In genomic region chr9:91200692-91201336, GRCh38 we compare ENCODE assay signal across 18 cellular contexts.
DNase-seq lines count a peak whose midpoint lies in the region; ATAC-seq and TF ChIP-seq lines count a peak whose summit lies in the region.
"Had no signal": no experiment of that assay in that cellular context is flagged by ENCODE, and none has a peak within 500 bp of the region (broad histone marks: within the 10 kb centered on the region; RNA-seq: fewer than 3 reads in every experiment).

No MANE protein-coding gene starts in this region.

- H3K36me3 ChIP-seq in osteoblast (ENCODE audit: insufficient read depth, low read length) (no peaks in the 10 kb centered on the region), tibial nerve (no peaks in the 10 kb centered on the region)

- no peak overlapping the region for H3K4me3 Mint-ChIP-seq in activated CD4-positive, alpha-beta T cell treated with anti-CD3 and anti-CD28 coated beads for 36 hours
- H3K4me3 Mint-ChIP-seq in Calu3 (ENCODE audit: low read depth, unreplicated experiment): no peak overlapping the region
- peak overlapping the region; percentile 3 for H3K4me3 Mint-ChIP-seq in activated T-helper 17 cell treated with anti-CD3 and anti-CD28 coated beads, Interleukin-2, amount 50 U/mL, for 72 hours
- H3K4me3 Mint-ChIP-seq: CD8-positive, alpha-beta T cell had no signal

- POLR2A ChIA-PET in activated CD4-positive, alpha-beta T cell treated with anti-CD3 and anti-CD28 coated beads for 36 hours (lab: Charles Lee): interaction anchor here (0.8 to 1.0 kb wide), 2 partner anchors 49 to 158 kb away, joined by 3 to 5 read pairs; no protein-coding TSS in a partner anchor

- peaks cover 67% of the 10 kb centered on the region for H3K4me1 Mint-ChIP-seq in activated CD4-positive, alpha-beta T cell treated with anti-CD3 and anti-CD28 coated beads for 36 hours
- H3K4me1 Mint-ChIP-seq in Calu3 (ENCODE audit: low read depth, unreplicated experiment): peaks cover 26% of the 10 kb centered on the region
- H3K4me1 Mint-ChIP-seq in activated T-helper 17 cell treated with anti-CD3 and anti-CD28 coated beads, Interleukin-2, amount 50 U/mL, for 72 hours: peaks cover 14% of the 10 kb centered on the region

- peaks cover 32% of the 10 kb centered on the region for H3K9me3 Mint-ChIP-seq in activated CD4-positive, alpha-beta T cell treated with anti-CD3 and anti-CD28 coated beads for 36 hours (ENCODE audit: low read depth)
- H3K9me3 Mint-ChIP-seq in Calu3 (ENCODE audit: low read depth, unreplicated experiment): peaks cover 10% of the 10 kb centered on the region
- H3K9me3 Mint-ChIP-seq in activated T-helper 17 cell treated with anti-CD3 and anti-CD28 coated beads, Interleukin-2, amount 50 U/mL, for 72 hours: peaks cover 23% of the 10 kb centered on the region

- H3K27me3 Mint-ChIP-seq in activated CD4-positive, alpha-beta T cell treated with anti-CD3 and anti-CD28 coated beads for 36 hours: no peaks in the 10 kb centered on the region
- H3K27me3 Mint-ChIP-seq in Calu3 (ENCODE audit: unreplicated experiment): no peaks in the 10 kb centered on the region
- H3K27me3 Mint-ChIP-seq in activated T-helper 17 cell treated with anti-CD3 and anti-CD28 coated beads, Interleukin-2, amount 50 U/mL, for 72 hours: no peaks in the 10 kb centered on the region

- H3K79me2 ChIP-seq in osteoblast (ENCODE audit: insufficient read depth, low read length): no peaks in the 10 kb centered on the region

- CTCF ChIA-PET in activated CD4-positive, alpha-beta T cell treated with anti-CD3 and anti-CD28 coated beads for 36 hours (lab: Charles Lee): interaction anchor here (1.6 to 2.9 kb wide), 2 partner anchors 49 to 70 kb away, joined by 5 to 10 read pairs; no protein-coding TSS in a partner anchor
- CTCF ChIA-PET in Calu3 (lab: Charles Lee): interaction anchor here (1.2 kb wide), 1 partner anchor 259 kb away, joined by 4 read pairs; no protein-coding TSS in a partner anchor

- ATAC-seq in activated CD4-positive, alpha-beta T cell treated with anti-CD3 and anti-CD28 coated beads for 36 hours: peak; percentile 28
- peak; percentile 60 for ATAC-seq in activated T-helper 17 cell treated with anti-CD3 and anti-CD28 coated beads, Interleukin-2, amount 50 U/mL, for 72 hours (replicated peaks)
- ATAC-seq: CD8-positive, alpha-beta T cell had no signal

- H3K36me3 Mint-ChIP-seq in activated CD4-positive, alpha-beta T cell treated with anti-CD3 and anti-CD28 coated beads for 36 hours (ENCODE audit: low read depth): peaks cover 57% of the 10 kb centered on the region
- H3K36me3 Mint-ChIP-seq in Calu3 (ENCODE audit: insufficient read depth, unreplicated experiment): peaks cover 10% of the 10 kb centered on the region
- no peaks in the 10 kb centered on the region for H3K36me3 Mint-ChIP-seq in activated T-helper 17 cell treated with anti-CD3 and anti-CD28 coated beads, Interleukin-2, amount 50 U/mL, for 72 hours (ENCODE audit: low read depth)

- no peaks in the 10 kb centered on the region for H3K27me3 ChIP-seq in osteoblast (ENCODE audit: insufficient read depth, low read length)
- no peaks in the 10 kb centered on the region for H3K27me3 ChIP-seq in tibial nerve

- H4K20me1 ChIP-seq in osteoblast (ENCODE audit: insufficient read depth, low read length): no peaks in the 10 kb centered on the region

- intact Hi-C loops in activated CD4-positive, alpha-beta T cell treated with anti-CD3 and anti-CD28 coated beads for 36 hours (cut with DNase I, micrococcal nuclease): no loop called here
- intact Hi-C loops in Calu3 (cut with micrococcal nuclease; ENCODE audit: unreplicated experiment): no loop called here

- WGBS in tibial nerve, 2 donors: 89 to 93% methylated on average over 2 of the region's 2 CpGs

- H3K4me3 ChIP-seq in osteoblast (ENCODE audit: insufficient read depth, low read length): no peak overlapping the region
- H3K4me3 ChIP-seq in tibial nerve: no peak overlapping the region
- H3K4me3 ChIP-seq: GM23248 had no signal

- H3K27ac Mint-ChIP-seq in activated CD4-positive, alpha-beta T cell treated with anti-CD3 and anti-CD28 coated beads for 36 hours: peak overlapping the region; percentile 78
- H3K27ac Mint-ChIP-seq in Calu3 (ENCODE audit: unreplicated experiment): peak overlapping the region; percentile 85
- peak overlapping the region; percentile 16 for H3K27ac Mint-ChIP-seq in activated T-helper 17 cell treated with anti-CD3 and anti-CD28 coated beads, Interleukin-2, amount 50 U/mL, for 72 hours
- H3K27ac Mint-ChIP-seq: CD8-positive, alpha-beta T cell had no signal

- no TSS peak for BruUV-seq in Calu3 (replicated peaks; lab: Mats Ljungman, UMichigan)

- no peak for TF ChIP-seq EP300 in tibial nerve (IDR thresholded peaks at IDR 0.05)

- peaks cover 23% of the 10 kb centered on the region for H3K4me1 ChIP-seq in osteoblast (ENCODE audit: insufficient read depth, low read length)
- H3K4me1 ChIP-seq in tibial nerve: peaks cover 0 to 30% (median 25%) of the 10 kb centered on the region in 4 donors

- no peak overlapping the region for H2AFZ ChIP-seq in osteoblast (ENCODE audit: low read length)
- H2AFZ ChIP-seq: GM23248 had no signal

- peak overlapping the region; percentile 2 for H3K4me2 ChIP-seq in osteoblast (ENCODE audit: insufficient read depth, low read length)

- TF ChIP-seq CTCF in Calu3 (IDR thresholded peaks at IDR 0.05; ENCODE audit: unreplicated experiment) (no peak), osteoblast (IDR thresholded peaks at IDR 0.05; ENCODE audit: extremely low read depth, low read depth, low read length) (no peak), tibial nerve (IDR thresholded peaks at IDR 0.05) (no peak)

- no peak for TF ChIP-seq POLR2A in tibial nerve (IDR thresholded peaks at IDR 0.05)

- H3K27ac ChIP-seq in osteoblast (ENCODE audit: low read depth, low read length) (peak overlapping the region; percentile 13), tibial nerve (no peak overlapping the region)
- H3K27ac ChIP-seq: 22Rv1, GM23248 had no signal

- H3K9me3 ChIP-seq in osteoblast (ENCODE audit: low read depth, low read length) (no peaks in the 10 kb centered on the region), tibial nerve (peaks cover 0 to 14% (median 0%) of the 10 kb centered on the region in 4 donors)

- DNase-seq in activated CD4-positive, alpha-beta T cell treated with anti-CD3 and anti-CD28 coated beads for 36 hours: no peak
- DNase-seq in activated CD4-positive, alpha-beta T cell treated with anti-CD3 and anti-CD28 coated beads, Interleukin-2, amount 50 U/mL, for 1 hour: no peak
- DNase-seq in Calu3: no peak
- DNase-seq in osteoblast (ENCODE audit: insufficient read length, low spot score, missing footprints): no peak
- DNase-seq in tibial nerve (ENCODE audit: low spot score in 2 of 2): no peak
- no peak for DNase-seq in AML-193 (lab: John Stamatoyannopoulos, UW)
- DNase-seq in DMS79 (lab: John Stamatoyannopoulos, UW): no peak
- DNase-seq: CD8-positive, alpha-beta T cell; DMS79 treated with DMSO at 0.1 percent for 48 hours; GM23248; KG1; NCI-H1048; NCI-H146; NCI-H2081 treated with DMSO at 0.1 percent for 48 hours; NCI-H510A; NCI-H774 had no signal

Comparison
In these comparisons a context has a peak if more than half of its experiments do, and no peak if none do; other contexts are left out.
1. H3K27ac Mint-ChIP-seq: peak in every context shown above with its lines; median percentile 85 in Calu3; 78 in activated CD4-positive, alpha-beta T cell treated with anti-CD3 and anti-CD28 coated beads for 36 hours; 16 in activated T-helper 17 cell treated with anti-CD3 and anti-CD28 coated beads, Interleukin-2, amount 50 U/mL, for 72 hours.